8 cellular contexts compared by ENCODE assay signal in the genomic region with DNA sequence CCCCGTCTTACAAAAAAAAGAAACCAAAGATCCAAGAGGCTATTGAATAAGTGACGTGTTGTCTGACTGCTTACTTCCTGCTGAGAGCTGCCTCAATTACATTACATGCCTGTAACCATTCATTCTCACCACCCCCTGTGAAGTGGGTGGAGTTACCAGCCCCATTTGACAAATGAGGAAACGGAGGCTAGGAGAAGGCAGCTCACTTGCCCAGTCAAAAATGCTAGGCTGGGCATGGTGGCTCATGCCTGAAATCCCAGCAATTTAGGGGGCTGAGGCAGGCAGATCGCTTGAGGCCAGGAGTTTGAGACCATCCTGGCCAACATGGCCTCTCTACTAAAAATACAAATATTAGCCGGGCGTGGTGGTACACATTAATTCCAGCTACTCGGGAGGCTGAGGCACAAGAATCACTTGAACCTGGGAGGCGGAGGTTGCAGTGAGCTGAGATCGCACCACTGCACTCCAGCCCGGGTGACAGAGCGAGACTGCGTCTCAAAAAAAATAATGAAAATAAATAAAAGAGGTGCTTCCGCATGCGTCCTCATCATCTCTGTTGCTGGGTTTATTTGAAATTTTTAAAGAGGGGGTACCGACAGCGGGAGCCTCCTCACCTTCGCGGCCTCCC. TPM values are rescaled to one million over a fixed set of nuclear protein-coding genes. Genes with fewer than 3 reads are reported as not detected.
DNase-seq lines count a peak whose midpoint lies in the region; TF ChIP-seq lines count a peak whose summit lies in the region.

No MANE protein-coding gene starts in this region.

- peak overlapping the region; percentile 12 for H3K4me2 ChIP-seq in mesenchymal stem cell (ENCODE audit: low read length, poor library complexity, severe bottlenecking)

- H3K27ac ChIP-seq in 22Rv1 (peak overlapping the region; percentile 90), mesenchymal stem cell (ENCODE audit: low read length, poor library complexity, severe bottlenecking) (peak overlapping the region; percentile 87)
- peak overlapping the region; percentile 74 for H3K27ac ChIP-seq in effector memory CD4-positive, alpha-beta T cell (ENCODE audit: insufficient read depth, low read length, poor library complexity, severe bottlenecking)

- no peak overlapping the region for H3K14ac ChIP-seq in mesenchymal stem cell (ENCODE audit: low read length in 2 of 2)

- TF ChIP-seq CTCF in 22Rv1 (IDR thresholded peaks at IDR 0.05), result no peak
- TF ChIP-seq CTCF in GM13977 (IDR thresholded peaks at IDR 0.05; ENCODE audit: extremely low read depth, insufficient read depth, missing control alignments), result no peak

- H2BK15ac ChIP-seq in mesenchymal stem cell (ENCODE audit: low read depth, poor library complexity, severe bottlenecking), result peak overlapping the region; percentile 12

- H3K18ac ChIP-seq in mesenchymal stem cell (ENCODE audit: low read depth in 1 of 2, low read length in 2 of 2), result peak overlapping the region in 1 of 2 experiments; percentile 34

- no peak overlapping the region for H3K23ac ChIP-seq in mesenchymal stem cell (ENCODE audit: low read length in 2 of 2)

- DNase-seq in GM13977 (ENCODE audit: low spot score) (peak; percentile 89), NCI-H2029 treated with DMSO at 0.1 percent for 48 hours (lab: John Stamatoyannopoulos, UW) (peak; percentile 43), mesenchymal stem cell (peak; percentile 90), HuH-7 (ENCODE audit: low spot score) (no peak)
- peak; percentile 41 to 48 for DNase-seq in activated CD4-positive, alpha-beta T cell treated with anti-CD3 and anti-CD28 coated beads for 24 hours (ENCODE audit: low read depth in 2 of 2)
- DNase-seq in effector memory CD4-positive, alpha-beta T cell, result peak; percentile 15 to 47 (median 31)
- DNase-seq in stimulated activated CD8-positive, alpha-beta memory T cell treated with anti-CD3 and anti-CD28 coated beads, Interleukin-7, amount 100 ng/mL, for 24 hours (ENCODE audit: low read depth), result peak; percentile 25

- H3K79me1 ChIP-seq in mesenchymal stem cell (replicated peaks; ENCODE audit: low read length, poor library complexity, severe bottlenecking), result peaks cover 52% of the 10 kb centered on the region

- H2AK5ac ChIP-seq in mesenchymal stem cell (ENCODE audit: low read length, severe bottlenecking), result no peak overlapping the region

- peaks cover 19% of the 10 kb centered on the region for H3K36me3 ChIP-seq in effector memory CD4-positive, alpha-beta T cell (ENCODE audit: control insufficient read depth, insufficient read depth, low read length)
- H3K36me3 ChIP-seq in mesenchymal stem cell (ENCODE audit: control insufficient read depth in 1 of 2, insufficient read depth in 2 of 2, low read depth in 1 of 2, low read length in 2 of 2), result peaks cover 20 to 44% of the 10 kb centered on the region in 2 experiments

- no peaks in the 10 kb centered on the region for H3K27me3 ChIP-seq in effector memory CD4-positive, alpha-beta T cell (replicated peaks; ENCODE audit: control insufficient read depth, insufficient read depth, low read length, poor library complexity, severe bottlenecking)
- no peaks in the 10 kb centered on the region for H3K27me3 ChIP-seq in mesenchymal stem cell (ENCODE audit: control insufficient read depth in 1 of 2, insufficient read depth in 1 of 2, low read length in 2 of 2)

- no peaks in the 10 kb centered on the region for H3K9me3 ChIP-seq in effector memory CD4-positive, alpha-beta T cell (ENCODE audit: control insufficient read depth, low read length)
- no peaks in the 10 kb centered on the region for H3K9me3 ChIP-seq in mesenchymal stem cell (ENCODE audit: control insufficient read depth, low read length)

- no peak overlapping the region for H4K91ac ChIP-seq in mesenchymal stem cell (ENCODE audit: low read length)

- under 1% methylated on average over 17 of the region's 18 CpGs for WGBS in mesenchymal stem cell

- H3K9ac ChIP-seq in mesenchymal stem cell (ENCODE audit: low read length), result peak overlapping the region; percentile 92

- H2BK5ac ChIP-seq in mesenchymal stem cell (ENCODE audit: low read depth, low read length, poor library complexity, severe bottlenecking), result no peak overlapping the region

- H4K8ac ChIP-seq in mesenchymal stem cell (ENCODE audit: low read length), result no peak overlapping the region

- H2BK120ac ChIP-seq in mesenchymal stem cell (ENCODE audit: low read depth, low read length), result no peak overlapping the region

- in situ Hi-C loops in GM13977 (cut with MboI; ENCODE audit: low pct_unique_long_range_greater_than_20kb, low sequenced_read_pairs, unreplicated experiment), result no loop called here

- H2AFZ ChIP-seq in mesenchymal stem cell (ENCODE audit: low read depth, low read length), result no peak overlapping the region

- H3K4ac ChIP-seq in mesenchymal stem cell (ENCODE audit: low read depth in 1 of 2, low read length in 2 of 2), result peak overlapping the region in 1 of 2 experiments; percentile 13

- H3K4me1 ChIP-seq in effector memory CD4-positive, alpha-beta T cell (ENCODE audit: control insufficient read depth, insufficient read depth, low read length, poor library complexity, severe bottlenecking), result peaks cover 29% of the 10 kb centered on the region
- H3K4me1 ChIP-seq in mesenchymal stem cell (ENCODE audit: control insufficient read depth, insufficient read depth, low read depth, low read length), result peaks cover 55% of the 10 kb centered on the region

- no peak overlapping the region for H2BK12ac ChIP-seq in mesenchymal stem cell (ENCODE audit: low read length in 2 of 2)

- H3K4me3 ChIP-seq in effector memory CD4-positive, alpha-beta T cell (ENCODE audit: insufficient read depth, low read depth, low read length, poor library complexity, severe bottlenecking), result peak overlapping the region; percentile 92
- peak overlapping the region; percentile 92 to 98 for H3K4me3 ChIP-seq in mesenchymal stem cell (ENCODE audit: insufficient read depth in 1 of 2, low read depth in 1 of 2, low read length in 2 of 2)

RNA-seq across cellular contexts. Expression of gene LSM7, which starts 0.5 kb away (rescaled TPM):
- polyA plus RNA-seq in mesenchymal stem cell (2013, experiment 1 of 2), result 149 TPM
- polyA plus RNA-seq in mesenchymal stem cell (2013, experiment 2 of 2), result 138 TPM

RNA-seq across cellular contexts. Expression of gene SPPL2B, which starts 0.6 kb away (rescaled TPM):
- polyA plus RNA-seq in mesenchymal stem cell (2013, experiment 1 of 2), result 25.7 TPM
- 24.4 TPM for polyA plus RNA-seq in mesenchymal stem cell (2013, experiment 2 of 2)

RNA-seq across cellular contexts. Expression of gene LINGO3, which starts 19.9 kb away (rescaled TPM):
- polyA plus RNA-seq in mesenchymal stem cell (2013, experiment 1 of 2), result not detected
- polyA plus RNA-seq in mesenchymal stem cell (2013, experiment 2 of 2), result not detected

RNA-seq across cellular contexts. Expression of gene TMPRSS9, which starts 32.2 kb away (rescaled TPM):
- not detected for polyA plus RNA-seq in mesenchymal stem cell (2013, experiment 1 of 2)
- not detected for polyA plus RNA-seq in mesenchymal stem cell (2013, experiment 2 of 2)

RNA-seq across cellular contexts. Expression of gene PEAK3, which starts 45.9 kb away (rescaled TPM):
- 0.75 TPM for polyA plus RNA-seq in mesenchymal stem cell (2013, experiment 1 of 2)
- 0.88 TPM for polyA plus RNA-seq in mesenchymal stem cell (2013, experiment 2 of 2)
